In genomic region chrX:122546269-122546668, GRCh38 we compare ENCODE assay signal across 23 cellular contexts.
DNase-seq lines count a peak whose midpoint lies in the region; ATAC-seq, FAIRE-seq and TF ChIP-seq lines count a peak whose summit lies in the region.
"Had no signal": no experiment of that assay in that cellular context is flagged by ENCODE, and none has a peak within 500 bp of the region (broad histone marks: within the 10 kb centered on the region; RNA-seq: fewer than 3 reads in every experiment).

No MANE protein-coding gene starts in this region.

- DNase-seq in HepG2 (ENCODE audit: low spot score) (no peak), bronchial epithelial cell (ENCODE audit: low read depth) (peak; percentile 45), left lobe of liver (ENCODE audit: low spot score) (no peak), ureter (ENCODE audit: low spot score) (no peak), NCI-H2227 treated with DMSO at 0.1 percent for 48 hours (lab: John Stamatoyannopoulos, UW) (no peak), cortex of kidney (lab: John Stamatoyannopoulos, UW) (no peak)
- DNase-seq: Caco-2; CD4-positive, CD25-positive, alpha-beta regulatory T cell; CD8-positive, alpha-beta T cell; DMS153; DND-41; H9 had no signal

- WGBS in liver = 18% methylated on average over 1 of the region's 1 CpG
- 5% methylated on average over 1 of the region's 1 CpG for WGBS in HepG2 (ENCODE audit: low lambda C conversion rate)

- H3K4me3 ChIP-seq in liver (ENCODE audit: low read depth in 1 of 3, low read length in 3 of 3) = no peak overlapping the region
- no peak overlapping the region for H3K4me3 ChIP-seq in HepG2 (replicated peaks in 1 of 3; ENCODE audit: insufficient read depth in 1 of 3, low read depth in 2 of 3, low read length in 3 of 3)
- no peak overlapping the region for H3K4me3 ChIP-seq in bronchial epithelial cell (ENCODE audit: low read depth, low read length)
- H3K4me3 ChIP-seq: BLaER1, GM23338 had no signal

- no peak for TF ChIP-seq POLR2A in HepG2 (IDR thresholded peaks at IDR 0.05; ENCODE audit: insufficient read depth in 1 of 2, low read depth in 2 of 2, low read length in 2 of 2)

- no peak overlapping the region for H3K27ac ChIP-seq in liver (ENCODE audit: low read depth in 1 of 2, low read length in 2 of 2)
- H3K27ac ChIP-seq in HepG2 (ENCODE audit: extremely low read length, insufficient read depth, low read length) = no peak overlapping the region
- H3K27ac ChIP-seq: 22Rv1, BLaER1, C4-2B had no signal

- H3K9ac ChIP-seq in liver (ENCODE audit: low read depth in 1 of 2, low read length in 2 of 2) (no peak overlapping the region), HepG2 (ENCODE audit: insufficient read depth, low read depth, low read length) (no peak overlapping the region)
- H3K9ac ChIP-seq: BLaER1 had no signal

- ATAC-seq in HepG2 (no peak), left lobe of liver (peak; percentile 65), GM18502 (IDR thresholded peaks at IDR 0.05; ENCODE audit: poor library complexity, unreplicated experiment) (no peak)
- ATAC-seq: CD8-positive, alpha-beta T cell; GM23338; HCT116 had no signal

- no peaks in the 10 kb centered on the region for H3K79me2 ChIP-seq in HepG2 (ENCODE audit: insufficient read depth, low read length)

- H3K4me1 ChIP-seq in liver (ENCODE audit: control insufficient read depth in 4 of 4, insufficient read depth in 4 of 4, low read length in 3 of 4) (no peaks in the 10 kb centered on the region), HepG2 (ENCODE audit: insufficient read depth, low read length) (no peaks in the 10 kb centered on the region)
- H3K4me1 ChIP-seq: BLaER1, Caco-2 had no signal

- H3K4me2 ChIP-seq in HepG2 (ENCODE audit: low read depth, low read length) = no peak overlapping the region
- H3K4me2 ChIP-seq: BLaER1, GM23338 had no signal

- in situ Hi-C loops in HepG2 (cut with HindIII; ENCODE audit: extremely low pct_ligation_motif_present, low pct_unique_long_range_greater_than_20kb) = no loop called here

- no peak for FAIRE-seq in HepG2 (lab: Jason Lieb, UNC)
- FAIRE-seq in bronchial epithelial cell (lab: Jason Lieb, UNC) = no peak
- FAIRE-seq: A204.1, G401.6, GM12892, GM19239 had no signal

- TF ChIP-seq RAD21 in liver (IDR thresholded peaks at IDR 0.05) = no peak
- TF ChIP-seq RAD21 in HepG2 (CRISPR knock-in tag; IDR thresholded peaks at IDR 0.05) = no peak

- CTCF ChIA-PET in HepG2 (lab: Yijun Ruan, JAX; ENCODE audit: low intra/inter-chr PET ratio, low total read pairs) = no interaction called here

- no peaks in the 10 kb centered on the region for H3K9me3 ChIP-seq in liver (ENCODE audit: control insufficient read depth in 4 of 4, low read length in 3 of 4)
- H3K9me3 ChIP-seq in HepG2 (ENCODE audit: low read length) = no peaks in the 10 kb centered on the region
- H3K9me3 ChIP-seq: BLaER1, Caco-2 had no signal

- TF ChIP-seq EP300 in HepG2 (IDR thresholded peaks at IDR 0.05; ENCODE audit: low read depth in 2 of 2, low read length in 2 of 2) = no peak
- TF ChIP-seq EP300 in HepG2 (CRISPR knock-in tag; IDR thresholded peaks at IDR 0.05; ENCODE audit: borderline replicate concordance) = no peak

- no peak for TF ChIP-seq CTCF in liver (IDR thresholded peaks at IDR 0.05; ENCODE audit: low read depth, low read length, missing input control)
- no peak for TF ChIP-seq CTCF in HepG2 (CRISPR knock-in tag; IDR thresholded peaks at IDR 0.05)
- TF ChIP-seq CTCF in bronchial epithelial cell (IDR thresholded peaks at IDR 0.05; ENCODE audit: insufficient read depth, low read length, severe bottlenecking) = no peak

- intact Hi-C loops in HepG2 (cut with micrococcal nuclease; ENCODE audit: unreplicated experiment) = no loop called here

- H3K36me3 ChIP-seq in liver (ENCODE audit: control insufficient read depth in 4 of 4, insufficient read depth in 3 of 4, low read depth in 1 of 4, low read length in 3 of 4) = no peaks in the 10 kb centered on the region
- no peaks in the 10 kb centered on the region for H3K36me3 ChIP-seq in HepG2 (replicated peaks in 1 of 2; ENCODE audit: control insufficient read depth in 1 of 2, insufficient read depth in 2 of 2, low read length in 2 of 2)
- H3K36me3 ChIP-seq in bronchial epithelial cell (ENCODE audit: control insufficient read depth, insufficient read depth, low read length) = no peaks in the 10 kb centered on the region
- H3K36me3 ChIP-seq: BLaER1 had no signal

- H3K27me3 ChIP-seq in liver (ENCODE audit: control insufficient read depth in 4 of 4, insufficient read depth in 4 of 4, low read length in 3 of 4) (no peaks in the 10 kb centered on the region), HepG2 (ENCODE audit: control insufficient read depth in 1 of 2, insufficient read depth in 2 of 2, low read length in 2 of 2) (no peaks in the 10 kb centered on the region), bronchial epithelial cell (ENCODE audit: control insufficient read depth, insufficient read depth, low read length) (no peaks in the 10 kb centered on the region)

- H2AFZ ChIP-seq in HepG2 (ENCODE audit: low read length) = no peak overlapping the region
- H2AFZ ChIP-seq: GM23338 had no signal

- BruUV-seq in HepG2 (replicated peaks; lab: Mats Ljungman, UMichigan) = no TSS peak

- POLR2A ChIA-PET in HepG2 (lab: Yijun Ruan, JAX) = no interaction called here

- H4K20me1 ChIP-seq in HepG2 (ENCODE audit: insufficient read depth, low read length) = no peaks in the 10 kb centered on the region
- H4K20me1 ChIP-seq: BLaER1 had no signal

TF ChIP-seq in liver, 16 proteins besides CTCF, POLR2A, EP300 and RAD21 (continues in another document):
- no peak for TF ChIP-seq ZBTB33 (IDR thresholded peaks at IDR 0.05)

TF ChIP-seq in HepG2, 621 proteins besides CTCF, POLR2A, EP300 and RAD21:
- no peak for TF ChIP-seq TCF7 (IDR thresholded peaks at IDR 0.05; ENCODE audit: low read depth)
- no peak for TF ChIP-seq ZNF414 (CRISPR knock-in tag; IDR thresholded peaks at IDR 0.05)
- no peak for TF ChIP-seq WIZ (CRISPR knock-in tag; IDR thresholded peaks at IDR 0.05)
- TF ChIP-seq ZNF564 (CRISPR knock-in tag; IDR thresholded peaks at IDR 0.05) = no peak
- no peak for TF ChIP-seq ATF7 (IDR thresholded peaks at IDR 0.05)
- TF ChIP-seq ATF7 (CRISPR knock-in tag; IDR thresholded peaks at IDR 0.05) = no peak
- no peak for TF ChIP-seq RNF219 (CRISPR knock-in tag; IDR thresholded peaks at IDR 0.05)
- TF ChIP-seq ZBTB1 (CRISPR knock-in tag; IDR thresholded peaks at IDR 0.05; ENCODE audit: borderline replicate concordance) = no peak
